ENCODE assay signal across 22 cellular contexts in the genomic region with DNA sequence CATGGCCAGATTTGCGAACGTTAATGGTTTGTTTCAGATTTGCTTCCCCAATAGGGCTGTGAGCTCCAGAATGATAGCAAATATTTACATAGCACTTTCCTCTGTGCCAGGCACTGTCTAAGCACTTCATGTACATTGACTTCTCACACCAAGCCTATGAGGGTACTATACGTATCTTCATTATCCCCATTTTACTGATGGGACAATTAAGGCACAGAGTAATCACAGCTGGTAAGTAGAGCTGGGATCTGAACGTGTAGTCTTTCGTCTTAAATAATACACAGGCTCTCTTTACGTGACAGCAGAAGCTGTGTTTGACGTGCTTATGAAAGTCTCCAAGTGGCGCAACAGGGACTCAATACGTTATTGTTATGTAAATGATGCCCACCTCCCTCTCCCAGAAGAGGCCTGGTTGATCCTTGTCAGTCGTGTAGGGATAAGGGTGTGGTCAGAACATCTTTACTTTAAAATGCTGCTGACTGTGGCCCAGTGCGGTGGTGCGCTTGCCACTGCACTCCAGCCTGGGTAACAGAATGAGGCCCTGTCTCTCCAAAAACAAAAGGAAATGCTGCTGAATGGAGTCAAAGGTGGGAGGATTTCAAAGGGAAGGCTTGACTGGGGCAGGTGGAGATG.
DNase-seq lines count a peak whose midpoint lies in the region; ATAC-seq and TF ChIP-seq lines count a peak whose summit lies in the region.
"Had no signal": no experiment of that assay in that cellular context is flagged by ENCODE, and none has a peak within 500 bp of the region (broad histone marks: within the 10 kb centered on the region; RNA-seq: fewer than 3 reads in every experiment).

No MANE protein-coding gene starts in this region.

- intact Hi-C loops in testis (cut with DNase I; ENCODE audit: low total_unique reads) = no loop called here

- WGBS in testis, 2 donors = 62 to 75% methylated on average over 12 of the region's 12 CpGs

- no peaks in the 10 kb centered on the region for H3K36me3 ChIP-seq in testis (ENCODE audit: low read depth, missing control alignments)
- H3K36me3 ChIP-seq in WERI-Rb-1 = no peaks in the 10 kb centered on the region
- H3K36me3 ChIP-seq: breast epithelium, esophagus muscularis mucosa had no signal

- H3K4me3 ChIP-seq in testis (peak overlapping the region; percentile 34 to 40), WERI-Rb-1 (ENCODE audit: low read depth, low read length) (no peak overlapping the region)
- H3K4me3 ChIP-seq: breast epithelium, dorsolateral prefrontal cortex, esophagus muscularis mucosa, smooth muscle cell had no signal

- no peaks in the 10 kb centered on the region for H3K27me3 ChIP-seq in testis
- no peaks in the 10 kb centered on the region for H3K27me3 ChIP-seq in WERI-Rb-1 (ENCODE audit: insufficient read depth, low read depth, severe bottlenecking)

- no peak for TF ChIP-seq POLR2A in testis (IDR thresholded peaks at IDR 0.05)

- DNase-seq in NCI-H510A treated with DMSO at 0.1 percent for 48 hours (lab: John Stamatoyannopoulos, UW) (peak; percentile 24), NCI-H510A (lab: John Stamatoyannopoulos, UW) (no peak), NCI-H146 treated with DMSO at 0.1 percent for 48 hours (lab: John Stamatoyannopoulos, UW; ENCODE audit: unreplicated experiment) (peak; percentile 62), NCI-H774 (lab: John Stamatoyannopoulos, UW) (peak; percentile 43), testis (no peak), WERI-Rb-1 (no peak)
- DNase-seq: activated CD4-positive, alpha-beta T cell treated with anti-CD3 and anti-CD28 coated beads for 36 hours; activated T-cell treated with anti-CD3 and anti-CD28 coated beads for 4 hours; anterior cingulate cortex; dorsolateral prefrontal cortex; foreskin fibroblast; GOT3; IMR-90; kidney; retina; SIG-M5 had no signal

- H3K9me3 ChIP-seq in testis (no peaks in the 10 kb centered on the region), WERI-Rb-1 (ENCODE audit: severe bottlenecking) (no peaks in the 10 kb centered on the region)
- H3K9me3 ChIP-seq: breast epithelium had no signal

- ATAC-seq in GM18907 (IDR thresholded peaks at IDR 0.05; ENCODE audit: unreplicated experiment) (no peak), HG03439 (IDR thresholded peaks at IDR 0.05; ENCODE audit: unreplicated experiment) (no peak)
- ATAC-seq: activated CD4-positive, alpha-beta T cell treated with anti-CD3 and anti-CD28 coated beads for 36 hours had no signal

- TF ChIP-seq CTCF in testis (IDR thresholded peaks at IDR 0.05) = no peak
- no peak for TF ChIP-seq CTCF in WERI-Rb-1 (IDR thresholded peaks at IDR 0.05; ENCODE audit: low read depth, low read length)

- H3K4me1 ChIP-seq in testis = no peaks in the 10 kb centered on the region
- H3K4me1 ChIP-seq: breast epithelium, esophagus muscularis mucosa, parathyroid adenoma had no signal

- H3K27ac ChIP-seq in testis = no peak overlapping the region
- H3K27ac ChIP-seq in WERI-Rb-1 = no peak overlapping the region
- H3K27ac ChIP-seq: breast epithelium, dorsolateral prefrontal cortex, esophagus muscularis mucosa, parathyroid adenoma had no signal

Comparison
In these comparisons a context has a peak if more than half of its experiments do, and no peak if none do; other contexts are left out.
1. DNase-seq: peak in NCI-H510A treated with DMSO at 0.1 percent for 48 hours (single experiment), NCI-H146 treated with DMSO at 0.1 percent for 48 hours (single experiment) and NCI-H774 (single experiment); none in NCI-H510A (single experiment), testis (single experiment) and WERI-Rb-1 (single experiment).